13 cellular contexts compared by ENCODE assay signal in the genomic region with DNA sequence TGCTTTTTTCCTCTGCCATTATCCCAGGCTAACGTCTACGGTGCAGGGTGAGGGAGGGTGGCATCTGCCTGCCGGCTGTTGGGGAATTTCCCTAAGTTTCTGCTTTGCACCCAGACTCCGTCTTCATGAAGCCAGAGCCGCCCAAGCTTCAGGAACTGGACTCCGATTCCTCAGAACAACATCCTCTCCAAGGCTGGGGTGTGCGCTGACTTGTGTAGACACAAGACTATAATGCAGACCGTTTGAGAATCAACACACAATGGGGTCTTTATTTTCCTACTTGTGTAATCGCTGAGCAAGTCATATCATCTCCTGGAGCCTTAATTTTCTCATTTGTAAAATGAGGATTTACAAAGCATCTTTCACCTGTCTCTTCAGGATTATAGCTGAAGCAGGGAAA.
DNase-seq lines count a peak whose midpoint lies in the region; ATAC-seq, FAIRE-seq and TF ChIP-seq lines count a peak whose summit lies in the region.
"Had no signal": no experiment of that assay in that cellular context is flagged by ENCODE, and none has a peak within 500 bp of the region (broad histone marks: within the 10 kb centered on the region; RNA-seq: fewer than 3 reads in every experiment).

No MANE protein-coding gene starts in this region.

- no peaks in the 10 kb centered on the region for H3K27me3 ChIP-seq in GM23338 (ENCODE audit: insufficient read depth)
- no peaks in the 10 kb centered on the region for H3K27me3 ChIP-seq in skeletal muscle tissue (ENCODE audit: control insufficient read depth in 3 of 3, insufficient read depth in 3 of 3, low read length in 3 of 3)

- peaks cover 6% of the 10 kb centered on the region for H3K36me3 Mint-ChIP-seq in GM23338 (ENCODE audit: low read depth)
- H3K36me3 Mint-ChIP-seq: CD8-positive, alpha-beta T cell had no signal

- H3K27ac ChIP-seq in GM23338 (ENCODE audit: low read depth) = no peak overlapping the region
- peak overlapping the region; percentile 8 for H3K27ac ChIP-seq in cingulate gyrus (ENCODE audit: low read depth, low read length)
- H3K27ac ChIP-seq in kidney (ENCODE audit: low read depth in 2 of 2, low read length in 2 of 2) = peak overlapping the region; percentile 37 to 86
- H3K27ac ChIP-seq in skeletal muscle tissue (ENCODE audit: low read depth, low read length) = peak overlapping the region; percentile 74
- H3K27ac ChIP-seq: lower lobe of right lung had no signal

- intact Hi-C loops in kidney (cut with DNase I) = no loop called here

- H3K4me3 ChIP-seq in GM23338 = no peak overlapping the region
- peak overlapping the region; percentile 40 to 45 for H3K4me3 ChIP-seq in kidney (ENCODE audit: low read length in 2 of 2)
- H3K4me3 ChIP-seq in skeletal muscle tissue (ENCODE audit: low read length in 3 of 3) = peak overlapping the region; percentile 41 to 68 (median 48)
- H3K4me3 ChIP-seq: lower lobe of right lung had no signal

- H3K4me1 Mint-ChIP-seq in GM23338 = peaks cover 19% of the 10 kb centered on the region

- H3K9ac ChIP-seq in kidney (ENCODE audit: low read length in 2 of 2) (peak overlapping the region in 1 of 2 donors; percentile 16), skeletal muscle tissue (ENCODE audit: low read depth in 1 of 3, low read length in 3 of 3) (peak overlapping the region; percentile 34 to 82 (median 82))

- H3K36me3 ChIP-seq in GM23338 (ENCODE audit: insufficient read depth) = no peaks in the 10 kb centered on the region
- H3K36me3 ChIP-seq in kidney (ENCODE audit: control insufficient read depth in 1 of 2, insufficient read depth in 2 of 2, low read length in 2 of 2) = no peaks in the 10 kb centered on the region
- H3K36me3 ChIP-seq in skeletal muscle tissue (ENCODE audit: control insufficient read depth in 3 of 3, insufficient read depth in 3 of 3, low read length in 3 of 3) = no peaks in the 10 kb centered on the region
- H3K36me3 ChIP-seq: lower lobe of right lung had no signal

- H3K27me3 Mint-ChIP-seq in GM23338 (ENCODE audit: insufficient read depth, low read depth, poor library complexity) = peaks cover 5% of the 10 kb centered on the region

- H3K4me3 Mint-ChIP-seq in GM23338 = no peak overlapping the region
- H3K4me3 Mint-ChIP-seq: CD8-positive, alpha-beta T cell had no signal

- no peaks in the 10 kb centered on the region for H4K20me1 ChIP-seq in GM23338 (replicated peaks; ENCODE audit: insufficient read depth)

- TF ChIP-seq CTCF in GM23338 (conservative IDR thresholded peaks at IDR 0.05; ENCODE audit: low read depth in 2 of 2) (no peak), kidney (IDR thresholded peaks at IDR 0.05; ENCODE audit: borderline replicate concordance, extremely low read depth, insufficient read depth) (no peak)

- FAIRE-seq in kidney (lab: Jason Lieb, UNC) = no peak

- H3K79me2 ChIP-seq in GM23338 (replicated peaks; ENCODE audit: insufficient read depth) = no peaks in the 10 kb centered on the region

- no peaks in the 10 kb centered on the region for H3F3A ChIP-seq in GM23338 (replicated peaks; ENCODE audit: low read depth)

- peak overlapping the region; percentile 49; the same call in 1 of the 2 replicates for H2AFZ ChIP-seq in GM23338

- no peaks in the 10 kb centered on the region for H3K9me2 ChIP-seq in GM23338 (ENCODE audit: insufficient read depth)

- ATAC-seq in GM23338 (no peak), HG02981 (IDR thresholded peaks at IDR 0.05; ENCODE audit: unreplicated experiment) (no peak)
- ATAC-seq: CD8-positive, alpha-beta T cell had no signal

- H3K9me3 ChIP-seq in kidney (ENCODE audit: control insufficient read depth in 1 of 2, low read length in 2 of 2) (peaks cover 0 to 5% of the 10 kb centered on the region in 2 donors), skeletal muscle tissue (ENCODE audit: control insufficient read depth in 3 of 3, low read length in 3 of 3) (no peaks in the 10 kb centered on the region)
- H3K9me3 ChIP-seq: lower lobe of right lung had no signal

- no peak for DNase-seq in GM23338 (ENCODE audit: low spot score)
- DNase-seq in kidney = no peak
- DNase-seq in NCI-H1417 (lab: John Stamatoyannopoulos, UW) = no peak
- DNase-seq in A172 (ENCODE audit: low spot score) = no peak
- no peak for DNase-seq in NCI-H748 (lab: John Stamatoyannopoulos, UW; ENCODE audit: unreplicated experiment)
- DNase-seq: CD8-positive, alpha-beta T cell; lower lobe of right lung; MV-4-11; NK-92 treated with Interleukin-12 subunit alpha and Interleukin-12 subunit beta, amount 100 ng/mL, for 24 hours; T-helper 9 cell had no signal

- no peak overlapping the region for H3K4me2 ChIP-seq in GM23338

- H3K4me1 ChIP-seq in GM23338 (ENCODE audit: insufficient read depth) = no peaks in the 10 kb centered on the region
- H3K4me1 ChIP-seq in kidney (ENCODE audit: control insufficient read depth in 1 of 2, insufficient read depth in 1 of 2, low read depth in 1 of 2, low read length in 2 of 2) = peaks cover 5 to 14% of the 10 kb centered on the region in 2 donors
- peaks cover 8 to 28% (median 12%) of the 10 kb centered on the region in 3 donors for H3K4me1 ChIP-seq in skeletal muscle tissue (ENCODE audit: control insufficient read depth in 3 of 3, insufficient read depth in 3 of 3, low read length in 3 of 3)
- H3K4me1 ChIP-seq: lower lobe of right lung had no signal

- no peak overlapping the region; the same call in 1 of the 2 replicates for H3K27ac Mint-ChIP-seq in GM23338
- H3K27ac Mint-ChIP-seq: CD8-positive, alpha-beta T cell had no signal

- peaks cover 10% of the 10 kb centered on the region for H3K9me3 Mint-ChIP-seq in GM23338

TF ChIP-seq in GM23338, 12 proteins besides CTCF, POLR2A, EP300 and RAD21 (continues in another document):
- TF ChIP-seq ZNF114 (CRISPR knock-in tag; IDR thresholded peaks at IDR 0.05) (no peak), EZH2 (IDR thresholded peaks at IDR 0.05; ENCODE audit: low read depth, unreplicated experiment) (no peak), EZH2phosphoT487 (IDR thresholded peaks at IDR 0.05; ENCODE audit: unreplicated experiment) (no peak), JUNB (IDR thresholded peaks at IDR 0.05; ENCODE audit: unreplicated experiment) (no peak), NANOG (IDR thresholded peaks at IDR 0.05; ENCODE audit: borderline replicate concordance) (no peak), ZNF331 (CRISPR knock-in tag; IDR thresholded peaks at IDR 0.05; ENCODE audit: low read depth) (no peak)
- TF ChIP-seq, protein P1, sequence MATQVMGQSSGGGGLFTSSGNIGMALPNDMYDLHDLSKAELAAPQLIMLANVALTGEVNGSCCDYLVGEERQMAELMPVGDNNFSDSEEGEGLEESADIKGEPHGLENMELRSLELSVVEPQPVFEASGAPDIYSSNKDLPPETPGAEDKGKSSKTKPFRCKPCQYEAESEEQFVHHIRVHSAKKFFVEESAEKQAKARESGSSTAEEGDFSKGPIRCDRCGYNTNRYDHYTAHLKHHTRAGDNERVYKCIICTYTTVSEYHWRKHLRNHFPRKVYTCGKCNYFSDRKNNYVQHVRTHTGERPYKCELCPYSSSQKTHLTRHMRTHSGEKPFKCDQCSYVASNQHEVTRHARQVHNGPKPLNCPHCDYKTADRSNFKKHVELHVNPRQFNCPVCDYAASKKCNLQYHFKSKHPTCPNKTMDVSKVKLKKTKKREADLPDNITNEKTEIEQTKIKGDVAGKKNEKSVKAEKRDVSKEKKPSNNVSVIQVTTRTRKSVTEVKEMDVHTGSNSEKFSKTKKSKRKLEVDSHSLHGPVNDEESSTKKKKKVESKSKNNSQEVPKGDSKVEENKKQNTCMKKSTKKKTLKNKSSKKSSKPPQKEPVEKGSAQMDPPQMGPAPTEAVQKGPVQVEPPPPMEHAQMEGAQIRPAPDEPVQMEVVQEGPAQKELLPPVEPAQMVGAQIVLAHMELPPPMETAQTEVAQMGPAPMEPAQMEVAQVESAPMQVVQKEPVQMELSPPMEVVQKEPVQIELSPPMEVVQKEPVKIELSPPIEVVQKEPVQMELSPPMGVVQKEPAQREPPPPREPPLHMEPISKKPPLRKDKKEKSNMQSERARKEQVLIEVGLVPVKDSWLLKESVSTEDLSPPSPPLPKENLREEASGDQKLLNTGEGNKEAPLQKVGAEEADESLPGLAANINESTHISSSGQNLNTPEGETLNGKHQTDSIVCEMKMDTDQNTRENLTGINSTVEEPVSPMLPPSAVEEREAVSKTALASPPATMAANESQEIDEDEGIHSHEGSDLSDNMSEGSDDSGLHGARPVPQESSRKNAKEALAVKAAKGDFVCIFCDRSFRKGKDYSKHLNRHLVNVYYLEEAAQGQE (IDR thresholded peaks at IDR 0.05; ENCODE audit: unreplicated experiment) = no peak
- TF ChIP-seq, protein P2, sequence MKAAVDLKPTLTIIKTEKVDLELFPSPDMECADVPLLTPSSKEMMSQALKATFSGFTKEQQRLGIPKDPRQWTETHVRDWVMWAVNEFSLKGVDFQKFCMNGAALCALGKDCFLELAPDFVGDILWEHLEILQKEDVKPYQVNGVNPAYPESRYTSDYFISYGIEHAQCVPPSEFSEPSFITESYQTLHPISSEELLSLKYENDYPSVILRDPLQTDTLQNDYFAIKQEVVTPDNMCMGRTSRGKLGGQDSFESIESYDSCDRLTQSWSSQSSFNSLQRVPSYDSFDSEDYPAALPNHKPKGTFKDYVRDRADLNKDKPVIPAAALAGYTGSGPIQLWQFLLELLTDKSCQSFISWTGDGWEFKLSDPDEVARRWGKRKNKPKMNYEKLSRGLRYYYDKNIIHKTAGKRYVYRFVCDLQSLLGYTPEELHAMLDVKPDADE (IDR thresholded peaks at IDR 0.05) = no peak
